In the genomic region with DNA sequence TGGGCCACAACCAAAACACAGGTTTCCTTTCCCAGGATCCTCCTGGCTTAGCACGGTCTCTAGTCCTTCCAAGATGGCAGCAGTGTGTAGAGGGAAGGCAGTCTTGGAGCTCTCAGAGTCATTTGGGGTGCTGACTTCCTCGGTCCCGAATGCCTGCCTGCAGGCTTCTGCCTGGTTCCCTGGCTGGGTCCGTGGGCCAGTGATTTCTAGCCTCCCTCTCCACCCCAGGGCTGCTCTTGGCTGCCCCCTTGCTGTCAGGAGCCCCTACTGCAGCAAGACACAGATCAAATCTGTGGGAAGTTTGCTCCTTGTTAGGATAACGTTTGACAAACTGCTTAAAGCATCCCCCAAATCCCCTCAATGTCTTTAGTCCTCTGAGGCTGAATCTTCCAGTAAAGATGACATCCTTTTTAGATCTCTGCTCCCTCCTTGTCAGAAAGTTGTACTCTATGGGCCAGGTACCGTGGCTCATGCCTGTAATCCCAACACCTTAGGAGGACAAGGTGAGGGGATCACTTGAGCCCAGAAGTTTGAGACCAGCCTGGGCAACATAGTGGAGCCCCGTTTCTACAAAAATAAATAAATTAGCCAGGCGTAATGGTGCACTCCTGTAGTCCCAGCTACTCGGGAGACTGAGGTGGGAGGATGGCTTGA, we compare ENCODE assay signal across 8 cellular contexts.
DNase-seq lines count a peak whose midpoint lies in the region; ATAC-seq and TF ChIP-seq lines count a peak whose summit lies in the region.

No MANE protein-coding gene starts in this region.

- H3K27ac ChIP-seq in body of pancreas, result no peak overlapping the region

- POLR2A ChIA-PET in BJ (lab: Charles Lee), result no interaction called here

- WGBS in body of pancreas, 2 donors, result 18 to 28% methylated on average over 8 to 9 of the region's 9 CpGs

- H3K4me3 ChIP-seq in BJ (ENCODE audit: low read depth, low read length) (no peak overlapping the region), body of pancreas (no peak overlapping the region)

- no peak for TF ChIP-seq POLR2A in body of pancreas (IDR thresholded peaks at IDR 0.05)

- H3K36me3 ChIP-seq in BJ (ENCODE audit: control insufficient read depth, insufficient read depth, low read length) (no peaks in the 10 kb centered on the region), body of pancreas (replicated peaks in 1 of 2; ENCODE audit: insufficient read depth in 1 of 2, low read depth in 2 of 2) (no peaks in the 10 kb centered on the region)

- TF ChIP-seq CTCF in BJ (IDR thresholded peaks at IDR 0.05; ENCODE audit: insufficient read depth, low read depth, low read length) (peak; percentile 72), body of pancreas (IDR thresholded peaks at IDR 0.05) (peak; percentile 59 to 74 (median 66))

- peak; percentile 45 for ATAC-seq in body of pancreas

- H3K9me3 ChIP-seq in body of pancreas, result no peaks in the 10 kb centered on the region

- DNase-seq in BJ (ENCODE audit: low read depth) (no peak), HCEC 1CT (peak; percentile 12), T-helper 1 cell (peak in 4 of 5 donors; percentile 19 to 35 (median 31)), body of pancreas (peak; percentile 38 to 57 (median 42)), kidney tubule cell (ENCODE audit: low spot score) (peak; percentile 45), NCI-H1436 (lab: John Stamatoyannopoulos, UW) (no peak), middle frontal gyrus (ENCODE audit: extremely low spot score, low spot score) (no peak)
- DNase-seq in stimulated activated CD4-positive, alpha-beta T cell treated with anti-CD3 and anti-CD28 coated beads, TNF-alpha, amount 100 ng/mL, for 4 hours (ENCODE audit: low read depth in 3 of 3), result peak; percentile 13 to 25 (median 17)

- intact Hi-C loops in body of pancreas (cut with DNase I), result no loop called here

- no peaks in the 10 kb centered on the region for H3K4me1 ChIP-seq in body of pancreas

- no peaks in the 10 kb centered on the region for H3K27me3 ChIP-seq in BJ (ENCODE audit: control insufficient read depth, insufficient read depth, low read length)
- H3K27me3 ChIP-seq in body of pancreas, result no peaks in the 10 kb centered on the region

- CTCF ChIA-PET in BJ (lab: Yijun Ruan, JAX), result interaction anchor here (0.6 to 1.2 kb wide), 2 partner anchors 11 to 555 kb away, joined by 3 to 4 read pairs; no protein-coding TSS in a partner anchor

Comparison
In these comparisons a context has a peak if more than half of its experiments do, and no peak if none do; other contexts are left out.
1. DNase-seq: peak in HCEC 1CT (single experiment), T-helper 1 cell (4 of 5), body of pancreas (4 of 4), kidney tubule cell (single experiment) and stimulated activated CD4-positive, alpha-beta T cell treated with anti-CD3 and anti-CD28 coated beads, TNF-alpha, amount 100 ng/mL, for 4 hours (3 of 3); none in BJ (single experiment), NCI-H1436 (single experiment) and middle frontal gyrus (single experiment).